In the genomic region with DNA sequence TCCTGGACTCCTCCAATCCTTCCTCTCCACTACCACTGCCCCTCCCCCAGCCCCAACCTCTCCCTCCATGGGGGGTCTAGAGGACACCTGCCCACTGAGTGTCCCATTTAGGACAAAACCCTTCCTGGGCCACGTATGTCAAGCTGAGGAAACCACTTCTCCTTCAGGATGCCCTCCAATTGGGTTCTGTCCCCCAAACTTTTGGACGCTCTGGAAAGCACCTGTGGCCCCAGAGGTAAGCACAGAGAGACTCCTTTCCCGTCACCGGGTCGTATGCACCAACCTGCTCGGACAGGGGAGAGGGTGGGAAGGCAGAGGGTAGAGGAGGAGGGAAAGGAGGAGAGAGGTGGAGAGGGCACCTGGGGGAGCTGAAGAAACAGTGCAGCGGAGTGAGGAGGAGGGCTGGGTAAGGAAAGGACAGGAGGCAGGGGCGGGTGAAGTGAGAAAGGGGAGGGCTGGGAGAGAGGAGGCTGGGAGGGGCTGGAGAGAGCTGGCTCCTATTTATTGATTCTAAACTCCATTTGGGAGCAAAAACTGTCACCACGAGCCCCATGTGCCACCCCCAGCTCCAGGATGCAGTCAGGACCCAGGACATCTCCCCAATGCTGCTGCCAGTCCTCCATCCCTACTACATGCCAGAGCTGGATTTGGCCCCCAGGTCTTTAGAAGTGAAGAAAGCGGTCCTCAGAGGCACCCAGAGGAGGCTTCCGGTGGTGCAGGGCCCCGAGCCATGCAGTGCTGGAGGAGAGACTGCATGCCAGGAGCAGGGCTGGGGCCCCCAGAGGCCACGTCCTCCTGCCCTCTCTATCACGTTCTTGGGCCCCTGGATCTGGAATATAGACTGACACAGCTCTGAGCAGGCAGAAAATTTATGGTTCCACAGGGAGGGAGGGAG, we compare ENCODE assay signal across 9 cellular contexts. TPM values are rescaled to one million over a fixed set of nuclear protein-coding genes. Genes with fewer than 3 reads are reported as not detected.
DNase-seq lines count a peak whose midpoint lies in the region; ATAC-seq and TF ChIP-seq lines count a peak whose summit lies in the region.
"Had no signal": no experiment of that assay in that cellular context is flagged by ENCODE, and none has a peak within 500 bp of the region (broad histone marks: within the 10 kb centered on the region; RNA-seq: fewer than 3 reads in every experiment).

No MANE protein-coding gene starts in this region.

- H3K9me3 ChIP-seq in BLaER1 treated with 17β-estradiol and CSF1 and Interleukin-3, amounts not matched to agents 10 nM and 100 nM (replicated peaks in 1 of 11): no peaks in the 10 kb centered on the region

- in situ Hi-C loops in GM13977 (cut with MboI; ENCODE audit: low pct_unique_long_range_greater_than_20kb, low sequenced_read_pairs, unreplicated experiment): no loop called here

- H3K9ac ChIP-seq in BLaER1 treated with 17β-estradiol and CSF1 and Interleukin-3, amounts not matched to agents 10 nM and 100 nM: no peak overlapping the region

- peaks cover 8 to 78% (median 56%) of the 10 kb centered on the region in 10 experiments; a peak in 19 of 20 replicates for H3K4me1 ChIP-seq in BLaER1 treated with 17β-estradiol and CSF1 and Interleukin-3, amounts not matched to agents 10 nM and 100 nM

- DNase-seq in GM13977 (ENCODE audit: low spot score) (no peak), SK-N-DZ (ENCODE audit: low spot score) (peak; percentile 49), iPS-NIHi11 (ENCODE audit: low spot score) (peak; percentile 57), NCI-H345 treated with DMSO at 0.1 percent for 48 hours (lab: John Stamatoyannopoulos, UW; ENCODE audit: unreplicated experiment) (no peak), midbrain (lab: John Stamatoyannopoulos, UW) (no peak)

- H3K27ac ChIP-seq in BLaER1 treated with 17β-estradiol and CSF1 and Interleukin-3, amounts not matched to agents 10 nM and 100 nM: no peak overlapping the region

- H3K36me3 ChIP-seq in BLaER1 treated with 17β-estradiol and CSF1 and Interleukin-3, amounts not matched to agents 10 nM and 100 nM: no peaks in the 10 kb centered on the region

- peaks cover 55 to 82% (median 70%) of the 10 kb centered on the region in 11 experiments for H3K27me3 ChIP-seq in BLaER1 treated with 17β-estradiol and CSF1 and Interleukin-3, amounts not matched to agents 10 nM and 100 nM

- peaks cover 0 to 55% (median 13%) of the 10 kb centered on the region in 11 experiments; a peak in 15 of 22 replicates for H4K20me1 ChIP-seq in BLaER1 treated with 17β-estradiol and CSF1 and Interleukin-3, amounts not matched to agents 10 nM and 100 nM

- TF ChIP-seq CTCF in GM13977 (IDR thresholded peaks at IDR 0.05; ENCODE audit: extremely low read depth, insufficient read depth, missing control alignments): peak; percentile 22

- peak overlapping the region in 10 of 11 experiments; percentile 21 to 66 (median 56); a peak in 16 of 22 replicates for H3K4me2 ChIP-seq in BLaER1 treated with 17β-estradiol and CSF1 and Interleukin-3, amounts not matched to agents 10 nM and 100 nM

- no peak for ATAC-seq in HG03139 (IDR thresholded peaks at IDR 0.05; ENCODE audit: unreplicated experiment)
- no peak for ATAC-seq in HG02981 (IDR thresholded peaks at IDR 0.05; ENCODE audit: unreplicated experiment)

- no peak overlapping the region for H3K4me3 ChIP-seq in BLaER1 treated with 17β-estradiol and CSF1 and Interleukin-3, amounts not matched to agents 10 nM and 100 nM

RNA-seq across cellular contexts. Expression of a gene that starts 53.6 kb away (rescaled TPM):
- not detected in 2 replicates for polyA plus RNA-seq in SK-N-DZ (2014; cell fraction: cytosol; rRNA removed)
- not detected in 2 replicates for polyA plus RNA-seq in SK-N-DZ (2014; cell fraction: nucleus; rRNA removed)
- polyA plus RNA-seq: urinary bladder had no signal

Comparison
In these comparisons a context has a peak if more than half of its experiments do, and no peak if none do; other contexts are left out.
1. DNase-seq: peak in SK-N-DZ (single experiment) and iPS-NIHi11 (single experiment); none in GM13977 (single experiment), NCI-H345 treated with DMSO at 0.1 percent for 48 hours (single experiment) and midbrain (single experiment).